In genomic region chr2:104371084-104371483, GRCh38 we compare ENCODE assay signal across 25 cellular contexts.
"Had no signal": no experiment of that assay in that cellular context is flagged by ENCODE, and none has a peak within 500 bp of the region (broad histone marks: within the 10 kb centered on the region; RNA-seq: fewer than 3 reads in every experiment).

No MANE protein-coding gene starts in this region.

- H3K9me3 ChIP-seq: lower lobe of right lung, ovary, right atrium auricular region, right lobe of liver, spleen, suprapubic skin, thoracic aorta, tibial artery, upper lobe of right lung had no signal

- H3K9me3 Mint-ChIP-seq: naive thymus-derived CD8-positive, alpha-beta T cell; nephron; stimulated activated naive CD8-positive, alpha-beta T cell treated with anti-CD3 and anti-CD28 coated beads, Interleukin-15, Interleukin-2, amounts not matched to agents 100 ng/mL and 50 ng/mL, for 24 hours had no signal

- H3K36me3 Mint-ChIP-seq: naive thymus-derived CD8-positive, alpha-beta T cell; stimulated activated effector memory CD8-positive, alpha-beta T cell treated with anti-CD3 and anti-CD28 coated beads, Interleukin-12 subunit alpha, Interleukin-12 subunit beta, amount 100 ng/mL, for 72 hours had no signal

- H3K27me3 ChIP-seq: ovary, right atrium auricular region, right lobe of liver, spleen, suprapubic skin, tibial artery, upper lobe of right lung had no signal

- ATAC-seq: left cardiac atrium; left lobe of liver; naive thymus-derived CD8-positive, alpha-beta T cell; right lobe of liver; stimulated activated effector memory CD8-positive, alpha-beta T cell treated with anti-CD3 and anti-CD28 coated beads, Interleukin-12 subunit alpha, Interleukin-12 subunit beta, amount 100 ng/mL, for 72 hours; upper lobe of right lung had no signal

- H3K27ac Mint-ChIP-seq: naive thymus-derived CD8-positive, alpha-beta T cell; nephron; progenitor cell of endocrine pancreas; stimulated activated effector memory CD8-positive, alpha-beta T cell treated with anti-CD3 and anti-CD28 coated beads, Interleukin-12 subunit alpha, Interleukin-12 subunit beta, amount 100 ng/mL, for 72 hours; stimulated activated naive CD8-positive, alpha-beta T cell treated with anti-CD3 and anti-CD28 coated beads, Interleukin-15, Interleukin-2, amounts not matched to agents 100 ng/mL and 50 ng/mL, for 24 hours had no signal

- H3K36me3 ChIP-seq: lower lobe of right lung, ovary, right atrium auricular region, right lobe of liver, spleen, suprapubic skin, thoracic aorta, tibial artery, upper lobe of right lung had no signal

- H3K4me3 ChIP-seq: lower lobe of right lung, ovary, right atrium auricular region, right lobe of liver, skin epidermis, spleen, suprapubic skin, thoracic aorta, tibial artery, upper lobe of right lung had no signal

- H3K4me1 Mint-ChIP-seq: naive thymus-derived CD8-positive, alpha-beta T cell; nephron; stimulated activated effector memory CD8-positive, alpha-beta T cell treated with anti-CD3 and anti-CD28 coated beads, Interleukin-12 subunit alpha, Interleukin-12 subunit beta, amount 100 ng/mL, for 72 hours had no signal

- H3K27ac ChIP-seq: lower lobe of right lung, ovary, right atrium auricular region, right lobe of liver, skin epidermis, spleen, suprapubic skin, thoracic aorta, tibial artery, upper lobe of right lung had no signal

- H3K4me3 Mint-ChIP-seq: naive thymus-derived CD8-positive, alpha-beta T cell; nephron; neural crest cell; stimulated activated effector memory CD8-positive, alpha-beta T cell treated with anti-CD3 and anti-CD28 coated beads, Interleukin-12 subunit alpha, Interleukin-12 subunit beta, amount 100 ng/mL, for 72 hours; stimulated activated naive CD8-positive, alpha-beta T cell treated with anti-CD3 and anti-CD28 coated beads, Interleukin-15, Interleukin-2, amounts not matched to agents 100 ng/mL and 50 ng/mL, for 24 hours had no signal

- DNase-seq: hippocampal formation; kidney glomerular epithelial cell; left cardiac atrium; lower lobe of right lung; mammary epithelial cell; mesenchymal stem cell; naive thymus-derived CD8-positive, alpha-beta T cell; ovary; right lobe of liver; spleen; stimulated activated CD4-positive, alpha-beta T cell treated with anti-CD3 and anti-CD28 coated beads, Interleukin-4, amount 100 ng/mL, for 24 hours; stimulated activated naive CD4-positive, alpha-beta T cell; tibial artery; trophoblast cell; upper lobe of right lung had no signal

- H3K4me1 ChIP-seq: lower lobe of right lung, right atrium auricular region, right lobe of liver, spleen, suprapubic skin, tibial artery, upper lobe of right lung had no signal
